In genomic region chr11:2929511-2929879, GRCh38 we compare ENCODE assay signal across 8 cellular contexts. TPM values are rescaled to one million over a fixed set of nuclear protein-coding genes. Genes with fewer than 3 reads are reported as not detected.
DNase-seq lines count a peak whose midpoint lies in the region; ATAC-seq lines count a peak whose summit lies in the region.

No MANE protein-coding gene starts in this region.

- no peaks in the 10 kb centered on the region for H3K9me3 ChIP-seq in iPS-18c (ENCODE audit: control insufficient read depth, insufficient read depth, low read length)

- ATAC-seq in GM19023 (IDR thresholded peaks at IDR 0.05; ENCODE audit: unreplicated experiment) = no peak

- in situ Hi-C loops in Caki2 (cut with HindIII; ENCODE audit: low pct_unique_long_range_greater_than_20kb, low sequenced_read_pairs) = no loop called here

- peak; percentile 69 for DNase-seq in Caki2 (ENCODE audit: low read depth)
- DNase-seq in NCI-H460 (ENCODE audit: extremely low read depth, low read depth) = peak; percentile 54
- DNase-seq in amniotic stem cell (lab: John Stamatoyannopoulos, UW) = peak; percentile 22
- DNase-seq in stimulated activated CD8-positive, alpha-beta memory T cell treated with anti-CD3 and anti-CD28 coated beads, Interleukin-2, amount 100 ng/mL, for 48 hours (ENCODE audit: low read depth in 2 of 2) = peak; percentile 33 to 54
- no peak for DNase-seq in cortex of kidney (lab: John Stamatoyannopoulos, UW)
- no peak for DNase-seq in GF-D8 (lab: John Stamatoyannopoulos, UW)

- peak overlapping the region; percentile 43; the same call in 1 of the 2 replicates for H3K4me3 ChIP-seq in iPS-18c (ENCODE audit: insufficient read depth, low read depth, low read length)

RNA-seq across cellular contexts. Expression of gene PHLDA2, which starts 0.3 kb away (rescaled TPM):
- total RNA-seq in Caki2 (2014; rRNA removed; shearing (Covaris generic); ENCODE audit: low replicate concordance) = 21.8 and 27.2 TPM in 2 replicates
- total RNA-seq in NCI-H460 (2014; rRNA removed; shearing (Covaris generic)) = 5.6 and 7.7 TPM in 2 replicates
- polyA plus RNA-seq in NCI-H460 (2014; cell fraction: nucleus; rRNA removed) = 6.0 and 9.1 TPM in 2 replicates

RNA-seq across cellular contexts. Expression of gene CDKN1C, which starts 43.9 kb away (rescaled TPM):
- 12.8 and 15.8 TPM in 2 replicates for total RNA-seq in Caki2 (2014; rRNA removed; shearing (Covaris generic); ENCODE audit: low replicate concordance)
- total RNA-seq in NCI-H460 (2014; rRNA removed; shearing (Covaris generic)) = 0.25 and 0.32 TPM in 2 replicates
- polyA plus RNA-seq in NCI-H460 (2014; cell fraction: nucleus; rRNA removed) = 0.35 TPM in 1 of 2 replicates, not detected in the other

Comparison
In these comparisons a context has a peak if more than half of its experiments do, and no peak if none do; other contexts are left out.
1. DNase-seq: peak in Caki2 (single experiment), NCI-H460 (single experiment), amniotic stem cell (single experiment) and stimulated activated CD8-positive, alpha-beta memory T cell treated with anti-CD3 and anti-CD28 coated beads, Interleukin-2, amount 100 ng/mL, for 48 hours (2 of 2); none in cortex of kidney (single experiment) and GF-D8 (single experiment).
2. RNA of gene CDKN1C, which starts 43.9 kb away (total RNA-seq): 12.8 to 15.8 TPM in Caki2; 0.25 to 0.32 TPM in NCI-H460; every median in the first group is over 10 times any median in the second.